ENCODE assay signal across 7 cellular contexts in the genomic region with DNA sequence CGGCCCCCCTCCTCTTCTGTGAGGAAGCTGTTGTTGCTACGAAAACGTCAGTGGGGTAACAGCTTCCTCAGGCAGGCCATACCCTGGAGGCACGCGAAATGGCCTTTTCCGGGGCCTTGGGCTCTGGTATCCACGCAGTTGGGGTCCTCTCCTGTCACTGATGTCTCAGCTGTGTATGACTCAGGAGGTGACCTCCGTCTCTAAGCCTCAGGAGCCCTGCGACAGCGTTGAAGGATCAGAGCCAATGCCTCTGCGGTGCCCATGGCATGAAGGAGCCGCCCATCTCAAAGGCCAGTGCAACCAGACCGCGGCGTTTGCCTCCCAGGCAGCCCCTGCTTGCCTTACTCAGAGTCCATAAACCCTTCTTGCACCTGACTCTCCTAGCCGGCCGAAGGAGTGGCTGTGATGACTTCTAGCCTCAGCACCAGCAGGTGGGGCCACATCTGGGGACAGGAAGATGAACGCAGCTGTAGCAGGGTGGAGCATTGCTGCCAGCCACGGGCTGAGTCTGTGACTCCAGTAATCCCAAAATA. TPM values are rescaled to one million over a fixed set of nuclear protein-coding genes. Genes with fewer than 3 reads are reported as not detected.
DNase-seq lines count a peak whose midpoint lies in the region; ATAC-seq and TF ChIP-seq lines count a peak whose summit lies in the region.

No MANE protein-coding gene starts in this region.

- H3K36me3 ChIP-seq in Peyer's patch: peaks cover 0 to 3% (median 0%) of the 10 kb centered on the region in 3 donors

- H3K27me3 ChIP-seq in Peyer's patch: no peaks in the 10 kb centered on the region

- H3K4me1 Mint-ChIP-seq in effector memory CD8-positive, alpha-beta T cell (ENCODE audit: low read depth in 2 of 2): peaks cover 28 to 31% of the 10 kb centered on the region in 2 donors
- H3K4me1 Mint-ChIP-seq in osteocyte (ENCODE audit: unreplicated experiment): peaks cover 26% of the 10 kb centered on the region

- DNase-seq in DMS53 treated with DMSO at 0.1 percent for 48 hours (lab: John Stamatoyannopoulos, UW; ENCODE audit: unreplicated experiment) (peak; percentile 73), Peyer's patch (peak in 2 of 3 donors; percentile 77 to 79), osteocyte (ENCODE audit: extremely low spot score, unreplicated experiment) (no peak), NCI-H446 treated with DMSO at 0.1 percent for 48 hours (lab: John Stamatoyannopoulos, UW) (no peak)
- no peak for DNase-seq in effector memory CD8-positive, alpha-beta T cell

- H3K27me3 Mint-ChIP-seq in effector memory CD8-positive, alpha-beta T cell: no peaks in the 10 kb centered on the region
- H3K27me3 Mint-ChIP-seq in osteocyte (ENCODE audit: unreplicated experiment): no peaks in the 10 kb centered on the region

- no peak for TF ChIP-seq POLR2A in Peyer's patch (IDR thresholded peaks at IDR 0.05)

- peaks cover 6 to 36% (median 24%) of the 10 kb centered on the region in 4 donors for H3K4me1 ChIP-seq in Peyer's patch

- peak overlapping the region; percentile 22 to 63 (median 44) for H3K4me3 ChIP-seq in Peyer's patch

- peaks cover 20% of the 10 kb centered on the region for H3K36me3 Mint-ChIP-seq in effector memory CD8-positive, alpha-beta T cell (ENCODE audit: insufficient read depth)
- peaks cover 2% of the 10 kb centered on the region for H3K36me3 Mint-ChIP-seq in osteocyte (ENCODE audit: unreplicated experiment)

- peak overlapping the region; percentile 46 to 65 for H3K27ac Mint-ChIP-seq in effector memory CD8-positive, alpha-beta T cell
- H3K27ac Mint-ChIP-seq in osteocyte (ENCODE audit: unreplicated experiment): peak overlapping the region; percentile 3

- H3K27ac ChIP-seq in Peyer's patch: peak overlapping the region; percentile 3 to 69 (median 44)

- no peaks in the 10 kb centered on the region for H3K9me3 ChIP-seq in Peyer's patch

- TF ChIP-seq CTCF in Peyer's patch (IDR thresholded peaks at IDR 0.05): no peak
- TF ChIP-seq CTCF in osteocyte (IDR thresholded peaks at IDR 0.05): no peak

- ATAC-seq in GM18867 (IDR thresholded peaks at IDR 0.05; ENCODE audit: unreplicated experiment): peak; percentile 23
- peak; percentile 2 for ATAC-seq in HG03095 (IDR thresholded peaks at IDR 0.05; ENCODE audit: unreplicated experiment)
- ATAC-seq in effector memory CD8-positive, alpha-beta T cell (replicated peaks): peak; percentile 15

- H3K4me3 Mint-ChIP-seq in effector memory CD8-positive, alpha-beta T cell: peak overlapping the region; percentile 82 to 83
- peak overlapping the region; percentile 48 for H3K4me3 Mint-ChIP-seq in osteocyte (ENCODE audit: unreplicated experiment)

- no peaks in the 10 kb centered on the region for H3K9me3 Mint-ChIP-seq in effector memory CD8-positive, alpha-beta T cell
- H3K9me3 Mint-ChIP-seq in osteocyte (ENCODE audit: unreplicated experiment): no peaks in the 10 kb centered on the region

RNA-seq across cellular contexts. Expression of a gene that starts 1.0 kb away (rescaled TPM):
- total RNA-seq in Peyer's patch (10 to 100 TPM in 3 of 4 donors, 1 to 10 TPM in 1; 6.8 to 25.8 (median 18.5) TPM), osteocyte (10.7 and 11.1 TPM in 2 replicates)

RNA-seq across cellular contexts. Expression of a gene that starts 9.1 kb away (rescaled TPM):
- total RNA-seq in Peyer's patch: 100 to 1,000 TPM in 3 of 4 donors, 10 to 100 TPM in 1; 55.3 to 215 (median 132) TPM
- 98.8 and 102 TPM in 2 replicates for total RNA-seq in osteocyte

RNA-seq across cellular contexts. Expression of a gene that starts 9.2 kb away (rescaled TPM):
- 10 to 100 TPM; 37.0 to 58.6 (median 46.3) TPM for total RNA-seq in Peyer's patch
- 47.8 and 49.5 TPM in 2 replicates for total RNA-seq in osteocyte

RNA-seq across cellular contexts. Expression of a gene that starts 38.8 kb away (rescaled TPM):
- 100 to 1,000 TPM; 193 to 321 (median 268) TPM for total RNA-seq in Peyer's patch
- total RNA-seq in osteocyte: 102 and 109 TPM in 2 replicates

RNA-seq across cellular contexts. Expression of a gene that starts 45.0 kb away (rescaled TPM):
- 10 to 100 TPM; 19.4 to 41.0 (median 23.3) TPM for total RNA-seq in Peyer's patch
- 6.2 and 7.4 TPM in 2 replicates for total RNA-seq in osteocyte

Comparison
In these comparisons a context has a peak if more than half of its experiments do, and no peak if none do; other contexts are left out.
1. DNase-seq: peak in DMS53 treated with DMSO at 0.1 percent for 48 hours (single experiment) and Peyer's patch (2 of 3); none in effector memory CD8-positive, alpha-beta T cell (0 of 3), osteocyte (single experiment) and NCI-H446 treated with DMSO at 0.1 percent for 48 hours (single experiment).
2. Peak in every context shown above with its lines, with median percentiles within 50 percentile points of each other: ATAC-seq.